12 cellular contexts compared by ENCODE assay signal in the genomic region with DNA sequence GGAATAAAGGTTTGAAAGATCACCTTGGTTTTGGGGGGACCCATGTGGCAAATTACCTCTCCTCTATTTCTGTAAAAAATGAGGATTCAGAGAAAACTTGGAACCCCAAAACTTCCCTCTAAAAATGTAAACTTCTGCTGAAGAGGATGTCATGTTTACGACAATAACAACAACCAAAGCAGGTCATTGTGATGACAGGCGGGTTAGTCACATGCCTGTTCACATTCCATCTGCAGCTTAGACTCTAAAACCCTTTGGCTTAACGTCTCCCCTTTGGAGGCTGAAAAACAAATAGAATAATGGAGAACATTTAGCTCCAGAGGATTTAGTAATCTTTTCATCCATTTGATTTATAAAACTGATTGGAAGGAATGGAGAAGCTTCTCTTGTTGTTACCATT.
DNase-seq lines count a peak whose midpoint lies in the region; ATAC-seq and TF ChIP-seq lines count a peak whose summit lies in the region.
"Had no signal": no experiment of that assay in that cellular context is flagged by ENCODE, and none has a peak within 500 bp of the region (broad histone marks: within the 10 kb centered on the region; RNA-seq: fewer than 3 reads in every experiment).

No MANE protein-coding gene starts in this region.

- WGBS in IMR-90 (ENCODE audit: extremely low coverage in 2 of 2, insufficient read length in 1 of 2), 2 experiments: 67% methylated on average over 1 of the region's 3 CpGs; no CpG with 5 or more reads in 1 of the 2 experiments
- 44 to 60% (median 57%) methylated on average over 3 of the region's 3 CpGs for WGBS in stomach, 5 donors

- H3K36me3 ChIP-seq in IMR-90 (ENCODE audit: control insufficient read depth, insufficient read depth, low read length) (no peaks in the 10 kb centered on the region), stomach (no peaks in the 10 kb centered on the region)

- H4K20me1 ChIP-seq in IMR-90 (ENCODE audit: insufficient read depth, low read length): no peaks in the 10 kb centered on the region

- peak overlapping the region; percentile 63 for H2BK5ac ChIP-seq in IMR-90 (ENCODE audit: low read depth, low read length, poor library complexity, severe bottlenecking)

- peak overlapping the region; percentile 10; the same call in 1 of the 2 replicates for H3K14ac ChIP-seq in IMR-90 (replicated peaks; ENCODE audit: low read depth, low read length)

- H3K4ac ChIP-seq in IMR-90 (ENCODE audit: low read depth, low read length): peak overlapping the region; percentile 95; the same call in 1 of the 2 replicates

- intact Hi-C loops in IMR-90 (cut with micrococcal nuclease) (no loop called here), stomach (cut with DNase I; ENCODE audit: low total_unique reads) (no loop called here)

- no peak overlapping the region for H2AFZ ChIP-seq in IMR-90 (replicated peaks; ENCODE audit: low read length, poor library complexity)

- no peak for TF ChIP-seq CTCF in IMR-90 (conservative IDR thresholded peaks at IDR 0.05; ENCODE audit: low read depth, low read length)
- TF ChIP-seq CTCF in stomach (IDR thresholded peaks at IDR 0.05): no peak
- TF ChIP-seq CTCF in GM20000 (IDR thresholded peaks at IDR 0.05; ENCODE audit: extremely low read depth, missing control alignments): no peak

- peak overlapping the region; percentile 76 for H3K56ac ChIP-seq in IMR-90 (ENCODE audit: extremely low read depth, insufficient read depth, low read length)

- DNase-seq in IMR-90: peak; percentile 56
- peak; percentile 17 for DNase-seq in astrocyte of the hippocampus (ENCODE audit: low read depth, low spot score)
- DNase-seq in kidney tubule cell (ENCODE audit: low spot score): peak; percentile 35
- no peak for DNase-seq in stomach
- no peak for DNase-seq in SKM-1 (lab: John Stamatoyannopoulos, UW; ENCODE audit: unreplicated experiment)
- DNase-seq in GM20000 (ENCODE audit: low spot score): no peak
- DNase-seq: activated CD4-positive, alpha-beta memory T cell treated with anti-CD3 and anti-CD28 coated beads, Interleukin-2, amount 10 ng/mL, durations not matched to agents 7 days and 5 days; activated naive CD4-positive, alpha-beta T cell treated with anti-CD3 and anti-CD28 coated beads, Interleukin-2, amount 10 ng/mL, durations not matched to agents 7 days and 5 days; NCI-H2029; psoas muscle had no signal

- in situ Hi-C loops in IMR-90 (cut with MboI; ENCODE audit: low sequenced_read_pairs): loop anchor here (25.0 kb wide), 1 partner anchor 368 kb away; no protein-coding TSS in a partner anchor

- H3K4me2 ChIP-seq in IMR-90 (ENCODE audit: low read depth, low read length): peak overlapping the region; percentile 13; the same call in 1 of the 2 replicates

- H2BK20ac ChIP-seq in IMR-90 (ENCODE audit: low read depth, low read length): peak overlapping the region; percentile 88

- H3K9me3 ChIP-seq in IMR-90 (ENCODE audit: control insufficient read depth, insufficient read depth, low read length): no peaks in the 10 kb centered on the region
- peaks cover 0 to 7% (median 0%) of the 10 kb centered on the region in 4 donors for H3K9me3 ChIP-seq in stomach
- H3K9me3 ChIP-seq: psoas muscle had no signal

- H3K27me3 ChIP-seq in IMR-90 (ENCODE audit: control insufficient read depth, insufficient read depth, low read length): no peaks in the 10 kb centered on the region
- H3K27me3 ChIP-seq in stomach: no peaks in the 10 kb centered on the region

- peak overlapping the region; percentile 82; the same call in 1 of the 2 replicates for H3K27ac ChIP-seq in IMR-90 (ENCODE audit: insufficient read depth, low read length)
- peak overlapping the region in 4 of 5 donors; percentile 75 to 86 (median 81) for H3K27ac ChIP-seq in stomach
- H3K27ac ChIP-seq: psoas muscle had no signal

- H3K9ac ChIP-seq in IMR-90 (ENCODE audit: low read depth, low read length): peak overlapping the region; percentile 42; the same call in 1 of the 2 replicates

- no TSS peak for BruUV-seq in IMR-90 (replicated peaks; lab: Mats Ljungman, UMichigan)

- H3K4me1 ChIP-seq in IMR-90 (ENCODE audit: control insufficient read depth, insufficient read depth, low read length): peaks cover 7% of the 10 kb centered on the region
- H3K4me1 ChIP-seq in stomach: peaks cover 4 to 52% (median 26%) of the 10 kb centered on the region in 4 donors
- H3K4me1 ChIP-seq: psoas muscle had no signal

- H3K4me3 ChIP-seq in IMR-90 (ENCODE audit: insufficient read depth, low read depth, low read length) (no peak overlapping the region), stomach (no peak overlapping the region)
- H3K4me3 ChIP-seq: psoas muscle had no signal

- 0 out of 2 replicates have a peak overlapping the region, but pooled peaks have one; percentile 23 for H3K23ac ChIP-seq in IMR-90 (ENCODE audit: low read depth, low read length)

- no peaks in the 10 kb centered on the region for H3K9me1 ChIP-seq in IMR-90 (ENCODE audit: insufficient read depth, low read length)

- H3K79me1 ChIP-seq in IMR-90 (ENCODE audit: low read depth in 1 of 2, low read length in 2 of 2): no peaks in the 10 kb centered on the region

- dilution Hi-C loops in IMR-90 (cut with HindIII; ENCODE audit: low sequenced_read_pairs, unreplicated experiment): no loop called here

- H4K5ac ChIP-seq in IMR-90 (ENCODE audit: low read depth, low read length): 0 out of 2 replicates have a peak overlapping the region, but pooled peaks have one; percentile 11

- CTCF ChIA-PET in IMR-90 (lab: Yijun Ruan, JAX): no interaction called here

- ATAC-seq in IMR-90 (ENCODE audit: low read depth) (peak; percentile 38; the same call in 1 of the 2 replicates), HG03108 (IDR thresholded peaks at IDR 0.05; ENCODE audit: unreplicated experiment) (no peak), GM21825 (IDR thresholded peaks at IDR 0.05; ENCODE audit: unreplicated experiment) (no peak)
- ATAC-seq: psoas muscle had no signal

- POLR2A ChIA-PET in IMR-90 (lab: Charles Lee; ENCODE audit: unreplicated experiment): interaction anchor here (0.5 to 0.9 kb wide), 2 partner anchors 139 to 141 kb away, joined by 3 to 5 read pairs; no protein-coding TSS in a partner anchor

- peak overlapping the region; percentile 71 to 74; a peak in 3 of 4 replicates for H4K8ac ChIP-seq in IMR-90 (ENCODE audit: low read depth in 2 of 2, low read length in 2 of 2)

- TF ChIP-seq RAD21 in IMR-90 (IDR thresholded peaks at IDR 0.05; ENCODE audit: low read length): no peak

- H2BK15ac ChIP-seq in IMR-90 (ENCODE audit: low read depth, low read length): peak overlapping the region; percentile 34; the same call in 2 of the 3 replicates

- H4K91ac ChIP-seq in IMR-90 (ENCODE audit: insufficient read depth, low read depth, low read length): peak overlapping the region; percentile 79; the same call in 1 of the 2 replicates

- peak overlapping the region; percentile 93 for H2BK120ac ChIP-seq in IMR-90 (ENCODE audit: low read depth, low read length)

- peak overlapping the region; percentile 49; the same call in 1 of the 2 replicates for H3K18ac ChIP-seq in IMR-90 (ENCODE audit: low read depth, low read length)

- H2AK5ac ChIP-seq in IMR-90 (ENCODE audit: low read depth, low read length): no peak overlapping the region

- TF ChIP-seq EP300 in stomach (IDR thresholded peaks at IDR 0.05): no peak

- TF ChIP-seq POLR2A in IMR-90 (IDR thresholded peaks at IDR 0.05; ENCODE audit: low read depth, low read length) (no peak), stomach (IDR thresholded peaks at IDR 0.05) (no peak)

- no peak overlapping the region for H2AK9ac ChIP-seq in IMR-90 (replicated peaks; ENCODE audit: low read depth, low read length, poor library complexity)

TF ChIP-seq in IMR-90, 13 proteins besides CTCF, POLR2A, EP300 and RAD21:
- no peak for TF ChIP-seq MAFK (IDR thresholded peaks at IDR 0.05; ENCODE audit: low read depth, low read length)
- TF ChIP-seq RCOR1 (IDR thresholded peaks at IDR 0.05; ENCODE audit: insufficient replicate concordance, low read length): no peak
- no peak for TF ChIP-seq SMC3 (IDR thresholded peaks at IDR 0.05; ENCODE audit: low read depth, low read length)
- TF ChIP-seq FOS (IDR thresholded peaks at IDR 0.05; ENCODE audit: low read depth, low read length): no peak
- TF ChIP-seq CEBPB (IDR thresholded peaks at IDR 0.05; ENCODE audit: low read depth, low read length): no peak
- TF ChIP-seq, protein P1, sequence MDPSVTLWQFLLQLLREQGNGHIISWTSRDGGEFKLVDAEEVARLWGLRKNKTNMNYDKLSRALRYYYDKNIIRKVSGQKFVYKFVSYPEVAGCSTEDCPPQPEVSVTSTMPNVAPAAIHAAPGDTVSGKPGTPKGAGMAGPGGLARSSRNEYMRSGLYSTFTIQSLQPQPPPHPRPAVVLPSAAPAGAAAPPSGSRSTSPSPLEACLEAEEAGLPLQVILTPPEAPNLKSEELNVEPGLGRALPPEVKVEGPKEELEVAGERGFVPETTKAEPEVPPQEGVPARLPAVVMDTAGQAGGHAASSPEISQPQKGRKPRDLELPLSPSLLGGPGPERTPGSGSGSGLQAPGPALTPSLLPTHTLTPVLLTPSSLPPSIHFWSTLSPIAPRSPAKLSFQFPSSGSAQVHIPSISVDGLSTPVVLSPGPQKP (IDR thresholded peaks at IDR 0.05; ENCODE audit: borderline replicate concordance, low read depth, low read length): no peak
- TF ChIP-seq BHLHE40 (IDR thresholded peaks at IDR 0.05; ENCODE audit: low read depth, low read length): no peak
- TF ChIP-seq RFX5 (IDR thresholded peaks at IDR 0.05; ENCODE audit: low read depth, low read length): no peak
- no peak for TF ChIP-seq MAZ (IDR thresholded peaks at IDR 0.05; ENCODE audit: borderline replicate concordance, low read depth, low read length)
- TF ChIP-seq NFE2L2 (IDR thresholded peaks at IDR 0.05; ENCODE audit: low read depth, low read length): no peak
- no peak for TF ChIP-seq CHD1 (IDR thresholded peaks at IDR 0.05; ENCODE audit: low read depth, low read length)
- TF ChIP-seq, protein P2, sequence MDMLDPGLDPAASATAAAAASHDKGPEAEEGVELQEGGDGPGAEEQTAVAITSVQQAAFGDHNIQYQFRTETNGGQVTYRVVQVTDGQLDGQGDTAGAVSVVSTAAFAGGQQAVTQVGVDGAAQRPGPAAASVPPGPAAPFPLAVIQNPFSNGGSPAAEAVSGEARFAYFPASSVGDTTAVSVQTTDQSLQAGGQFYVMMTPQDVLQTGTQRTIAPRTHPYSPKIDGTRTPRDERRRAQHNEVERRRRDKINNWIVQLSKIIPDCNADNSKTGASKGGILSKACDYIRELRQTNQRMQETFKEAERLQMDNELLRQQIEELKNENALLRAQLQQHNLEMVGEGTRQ (IDR thresholded peaks at IDR 0.05; ENCODE audit: low read depth, low read length): no peak; the same call in 1 of the 2 replicates
- TF ChIP-seq MXI1 (IDR thresholded peaks at IDR 0.05; ENCODE audit: borderline replicate concordance, low read depth, low read length): no peak
TF ChIP-seq in IMR-90: peak in this region for 0.

Comparison
In these comparisons a context has a peak if more than half of its experiments do, and no peak if none do; other contexts are left out.
1. DNase-seq: peak in IMR-90 (single experiment), astrocyte of the hippocampus (single experiment) and kidney tubule cell (single experiment); none in stomach (single experiment), SKM-1 (single experiment) and GM20000 (single experiment).